In the genomic region with DNA sequence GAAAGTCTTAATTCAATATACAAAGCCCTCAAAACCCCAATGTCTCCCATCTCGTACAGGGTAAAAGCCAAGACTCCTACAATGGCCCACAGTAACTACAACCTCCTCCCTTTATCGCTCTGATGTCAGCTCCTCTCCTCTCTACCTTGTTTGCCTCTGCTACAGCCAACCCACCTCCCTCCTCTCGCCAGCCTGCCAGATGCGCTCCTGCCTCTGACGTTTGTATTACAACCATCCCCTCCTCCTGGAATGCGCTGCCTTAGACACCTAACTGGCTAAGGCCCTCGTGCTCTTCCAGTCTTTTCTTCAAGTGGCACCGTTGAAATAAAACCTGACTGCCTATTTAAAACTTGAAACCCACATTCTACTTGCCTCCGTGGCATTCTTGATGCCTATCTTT, we compare ENCODE assay signal across 15 cellular contexts.
"Had no signal": no experiment of that assay in that cellular context is flagged by ENCODE, and none has a peak within 500 bp of the region (broad histone marks: within the 10 kb centered on the region; RNA-seq: fewer than 3 reads in every experiment).

No MANE protein-coding gene starts in this region.

- H3K9ac ChIP-seq: SK-N-SH had no signal

- H3K4me3 ChIP-seq: adrenal gland, body of pancreas, dorsolateral prefrontal cortex, lung, right atrium auricular region, skin epidermis, thyroid gland had no signal

- H3K9me2 ChIP-seq: SK-N-SH had no signal

- H3K36me3 Mint-ChIP-seq: naive thymus-derived CD4-positive, alpha-beta T cell had no signal

- H3K9me3 ChIP-seq: adrenal gland, body of pancreas, right atrium auricular region, SK-N-SH, thyroid gland had no signal

- H3K27ac Mint-ChIP-seq: activated CD4-positive, alpha-beta T cell treated with anti-CD3 and anti-CD28 coated beads, Interleukin-2, amount 10 ng/mL, durations not matched to agents 7 days and 5 days; activated T-helper 17 cell treated with anti-CD3 and anti-CD28 coated beads, Interleukin-2, amount 50 U/mL, for 72 hours; naive thymus-derived CD4-positive, alpha-beta T cell; T-helper 17 cell had no signal

- H3K9me3 Mint-ChIP-seq: activated CD4-positive, alpha-beta T cell treated with anti-CD3 and anti-CD28 coated beads, Interleukin-2, amount 10 ng/mL, durations not matched to agents 7 days and 5 days; activated T-helper 17 cell treated with anti-CD3 and anti-CD28 coated beads, Interleukin-2, amount 50 U/mL, for 72 hours had no signal

- H3K36me3 ChIP-seq: adrenal gland, right atrium auricular region, thyroid gland had no signal

- H3K27me3 Mint-ChIP-seq: activated T-helper 17 cell treated with anti-CD3 and anti-CD28 coated beads, Interleukin-2, amount 50 U/mL, for 72 hours had no signal

- DNase-seq: activated CD4-positive, alpha-beta T cell treated with anti-CD3 and anti-CD28 coated beads, Interleukin-2, amount 10 ng/mL, durations not matched to agents 7 days and 5 days; activated CD4-positive, CD25-positive, alpha-beta regulatory T cell; activated naive CD4-positive, alpha-beta T cell treated with anti-CD3 and anti-CD28 coated beads, Interleukin-2, amount 50 U/mL, for 16 hours; activated T-cell treated with anti-CD3 and anti-CD28 coated beads for 4 hours; adrenal gland; body of pancreas; dorsolateral prefrontal cortex; naive thymus-derived CD4-positive, alpha-beta T cell; SK-N-SH; T-helper 17 cell; thyroid gland had no signal

- H3K27ac ChIP-seq: adrenal gland, body of pancreas, dorsolateral prefrontal cortex, right atrium auricular region, skin epidermis, thyroid gland had no signal

- H3K4me3 Mint-ChIP-seq: activated CD4-positive, alpha-beta T cell treated with anti-CD3 and anti-CD28 coated beads, Interleukin-2, amount 10 ng/mL, durations not matched to agents 7 days and 5 days; activated T-helper 17 cell treated with anti-CD3 and anti-CD28 coated beads, Interleukin-2, amount 50 U/mL, for 72 hours; naive thymus-derived CD4-positive, alpha-beta T cell; T-helper 17 cell had no signal

- H3K27me3 ChIP-seq: body of pancreas, right atrium auricular region, thyroid gland had no signal

- H3K4me1 ChIP-seq: adrenal gland, body of pancreas, right atrium auricular region, thyroid gland had no signal

- H3K4me2 ChIP-seq: SK-N-SH had no signal
